Comparison of ENCODE assay signal across 22 cellular contexts in the genomic region with DNA sequence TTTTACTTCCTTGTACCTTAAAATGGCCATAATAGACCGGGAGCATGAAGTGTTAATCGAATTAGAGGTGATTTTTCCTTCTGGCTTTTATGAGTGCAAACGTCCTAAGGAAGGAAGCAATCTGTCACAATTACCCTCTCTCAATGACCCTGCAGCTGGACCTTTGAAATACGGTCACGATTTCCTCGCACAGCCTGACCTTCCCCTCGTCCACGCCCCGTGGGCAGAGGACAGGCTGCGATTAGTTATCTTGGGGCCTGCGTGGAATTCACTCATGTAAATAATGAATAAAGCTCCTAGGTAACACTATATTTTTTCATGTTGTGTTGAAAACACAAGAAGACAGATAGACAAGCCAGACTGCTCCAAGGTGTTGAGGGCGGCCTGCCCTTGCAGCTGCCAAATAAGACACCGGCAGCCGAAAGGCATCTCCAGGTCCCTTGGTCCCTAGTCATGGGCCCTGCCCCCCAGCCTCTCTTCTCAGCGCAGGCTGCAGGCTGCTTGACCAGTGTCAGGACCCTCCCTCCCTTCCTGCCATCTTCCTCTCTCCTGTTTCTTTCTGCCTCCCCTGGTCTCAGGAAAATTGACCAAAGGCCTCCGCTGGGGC.
"Had no signal": no experiment of that assay in that cellular context is flagged by ENCODE, and none has a peak within 500 bp of the region (broad histone marks: within the 10 kb centered on the region; RNA-seq: fewer than 3 reads in every experiment).

No MANE protein-coding gene starts in this region.

- H3K27ac ChIP-seq: HL-60, KMS-11, SJSA1, SK-N-MC had no signal

- H3K4me3 Mint-ChIP-seq: IgD-negative memory B cell had no signal

- H3K27me3 Mint-ChIP-seq: IgD-negative memory B cell had no signal

- ATAC-seq: K562 had no signal

- H3K4me2 ChIP-seq: KMS-11 had no signal

- H3K27ac Mint-ChIP-seq: IgD-negative memory B cell had no signal

- H3K4me1 Mint-ChIP-seq: IgD-negative memory B cell had no signal

- H3K27me3 ChIP-seq: SJSA1 had no signal

- H3K36me3 Mint-ChIP-seq: IgD-negative memory B cell had no signal

- DNase-seq: Kasumi-1, MM.1S, NCI-H1092 treated with DMSO at 0.1 percent for 48 hours, NCI-H1436, NCI-H187, NCI-H2029, NCI-H2081 treated with DMSO at 0.1 percent for 48 hours, NCI-H2171, NCI-H345, NCI-H446 treated with DMSO at 0.1 percent for 48 hours, NCI-H510A treated with DMSO at 0.1 percent for 48 hours, NCI-H526, NCI-H774, Right ventricle myocardium superior, RPMI8226, SIG-M5 had no signal

- H3K36me3 ChIP-seq: SJSA1 had no signal

- H3K4me1 ChIP-seq: SJSA1 had no signal

- H3K4me3 ChIP-seq: K562, SJSA1, SK-N-MC had no signal
